1 cellular context compared by ENCODE assay signal in the genomic region with DNA sequence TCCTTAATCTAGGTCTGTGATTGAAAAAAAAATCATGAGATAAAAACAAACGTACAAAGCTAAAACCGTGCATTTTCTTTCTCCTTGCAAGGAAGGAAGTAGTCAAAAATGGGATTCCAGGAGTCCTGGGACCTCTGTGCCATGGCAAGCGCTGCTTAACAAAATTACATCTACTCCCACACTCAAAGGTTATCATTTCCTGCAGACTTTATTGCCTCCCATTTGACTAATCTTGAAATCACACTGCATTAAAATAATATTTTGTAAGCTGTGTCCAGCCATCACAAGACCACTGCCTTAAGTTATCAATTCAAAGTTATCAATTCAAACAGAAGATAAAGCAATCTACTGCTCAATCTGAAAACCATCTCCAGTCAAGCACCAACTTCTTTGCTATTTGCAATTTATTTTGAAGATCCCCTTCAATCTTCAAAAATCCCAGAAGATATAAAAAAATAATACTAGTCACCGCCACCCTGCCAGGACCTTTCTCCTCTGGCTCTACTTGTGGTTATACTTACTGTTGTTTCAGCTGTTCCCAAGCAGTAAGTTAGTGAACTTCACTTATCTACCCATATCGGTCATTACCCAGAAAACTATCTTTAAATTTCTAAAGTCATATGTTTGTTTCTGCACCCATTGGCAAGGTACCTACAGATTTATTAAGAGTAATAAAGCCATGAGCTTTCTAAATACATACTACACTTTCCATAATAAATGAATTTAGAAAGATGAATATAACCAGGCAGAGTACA.
A peak's percentile ranks its signal among the peaks of the same experiment; 100 is the strongest.
TF ChIP-seq lines count a peak whose summit lies in the region.

No MANE protein-coding gene starts in this region.

TF ChIP-seq in K562, 482 proteins besides CTCF, POLR2A, EP300 and RAD21:
- TF ChIP-seq, protein P1, sequence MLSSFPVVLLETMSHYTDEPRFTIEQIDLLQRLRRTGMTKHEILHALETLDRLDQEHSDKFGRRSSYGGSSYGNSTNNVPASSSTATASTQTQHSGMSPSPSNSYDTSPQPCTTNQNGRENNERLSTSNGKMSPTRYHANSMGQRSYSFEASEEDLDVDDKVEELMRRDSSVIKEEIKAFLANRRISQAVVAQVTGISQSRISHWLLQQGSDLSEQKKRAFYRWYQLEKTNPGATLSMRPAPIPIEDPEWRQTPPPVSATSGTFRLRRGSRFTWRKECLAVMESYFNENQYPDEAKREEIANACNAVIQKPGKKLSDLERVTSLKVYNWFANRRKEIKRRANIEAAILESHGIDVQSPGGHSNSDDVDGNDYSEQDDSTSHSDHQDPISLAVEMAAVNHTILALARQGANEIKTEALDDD (IDR thresholded peaks at IDR 0.05) = peak; percentile 30; the same call in 1 of the 2 replicates
- no peak for TF ChIP-seq TARDBP (IDR thresholded peaks at IDR 0.05)
- no peak for TF ChIP-seq ZNF589 (CRISPR knock-in tag; IDR thresholded peaks at IDR 0.05; ENCODE audit: low read depth)
TF ChIP-seq in K562: peak in this region for 1.
